In the genomic region with DNA sequence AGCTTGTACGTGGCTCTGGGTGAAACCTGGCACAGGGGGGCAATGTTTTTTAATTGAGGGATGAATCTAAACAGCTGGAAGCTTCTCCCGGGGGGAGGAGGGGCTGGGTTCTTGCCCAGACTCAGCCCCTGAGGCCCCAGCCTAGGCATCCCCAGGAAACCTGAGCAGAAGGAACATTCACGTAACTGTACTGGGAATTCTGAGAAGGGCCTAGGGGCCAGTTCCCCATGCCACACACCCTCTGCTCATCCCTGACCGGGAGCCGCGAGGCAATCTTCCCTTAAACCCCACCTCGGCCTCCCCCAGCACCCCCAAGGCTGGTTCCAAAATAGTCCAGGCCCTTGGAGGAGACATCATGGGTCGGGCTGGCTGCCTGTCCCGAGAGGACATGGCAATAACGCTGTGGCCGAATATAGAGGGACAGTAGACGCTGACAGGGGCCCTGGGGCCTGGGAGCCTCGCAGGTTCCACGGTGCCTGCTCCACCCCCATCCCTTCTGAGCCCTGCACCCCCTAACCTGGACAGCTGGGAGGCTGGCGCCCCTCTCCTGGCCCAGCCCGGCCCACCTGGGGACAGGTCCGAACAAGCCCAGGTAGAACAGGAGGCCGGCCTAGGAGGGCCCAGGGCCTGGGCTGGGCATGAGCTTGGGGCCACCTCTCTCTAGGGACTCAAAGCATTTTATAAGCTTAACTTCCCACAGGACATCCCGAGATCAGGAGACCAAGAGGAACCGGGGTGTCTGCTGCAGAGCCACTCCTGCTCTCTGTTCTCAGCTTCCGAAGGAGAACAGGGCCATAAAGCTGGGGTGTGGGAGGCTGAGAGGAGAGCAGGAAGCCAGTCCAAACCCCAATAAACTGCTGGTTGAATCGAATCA, we compare ENCODE assay signal across 9 cellular contexts.
DNase-seq lines count a peak whose midpoint lies in the region; ATAC-seq and TF ChIP-seq lines count a peak whose summit lies in the region.
"Had no signal": no experiment of that assay in that cellular context is flagged by ENCODE, and none has a peak within 500 bp of the region (broad histone marks: within the 10 kb centered on the region; RNA-seq: fewer than 3 reads in every experiment).

No MANE protein-coding gene starts in this region.

- ATAC-seq in GM21381 (IDR thresholded peaks at IDR 0.05; ENCODE audit: unreplicated experiment) (no peak), GM18511 (IDR thresholded peaks at IDR 0.05; ENCODE audit: unreplicated experiment) (no peak)

- no peaks in the 10 kb centered on the region for H3K9me3 Mint-ChIP-seq in Calu3 (ENCODE audit: low read depth, unreplicated experiment)
- H3K9me3 Mint-ChIP-seq in activated T-helper 1 cell treated with anti-CD3 and anti-CD28 coated beads, Interleukin-12 subunit alpha, Interleukin-12 subunit beta, Interleukin-2, Interleukin-4 antibody, amounts not matched to agents 30 ng/mL and 10 ng/mL and 1 ng/mL, durations not matched to agents 14 hours and 24 hours and 36 hours = no peaks in the 10 kb centered on the region

- no peaks in the 10 kb centered on the region for H3K36me3 ChIP-seq in SK-N-SH (replicated peaks in 1 of 2; ENCODE audit: control insufficient read depth in 1 of 2, insufficient read depth in 2 of 2, low read length in 1 of 2)
- H3K36me3 ChIP-seq in rectal smooth muscle tissue (ENCODE audit: control insufficient read depth, insufficient read depth, low read length) = no peaks in the 10 kb centered on the region

- BruUV-seq in Calu3 (replicated peaks; lab: Mats Ljungman, UMichigan) = no TSS peak

- no peak for TF ChIP-seq RAD21 in SK-N-SH (IDR thresholded peaks at IDR 0.05; ENCODE audit: low read length)

- DNase-seq in Calu3 (no peak), SK-N-SH (no peak), cardiac septum (ENCODE audit: low spot score) (peak; percentile 66), nucleus accumbens (lab: John Stamatoyannopoulos, UW) (no peak)
- no peak for DNase-seq in activated T-helper 1 cell treated with anti-CD3 and anti-CD28 coated beads, Interleukin-12 subunit alpha, Interleukin-12 subunit beta, Interleukin-2, Interleukin-4 antibody, amounts not matched to agents 30 ng/mL and 10 ng/mL and 1 ng/mL, durations not matched to agents 14 hours and 24 hours and 36 hours (ENCODE audit: low spot score)

- H3K4me1 ChIP-seq in SK-N-SH (ENCODE audit: control insufficient read depth in 1 of 2, insufficient read depth in 2 of 2, low read depth in 1 of 2, low read length in 1 of 2) (peaks cover 37 to 76% of the 10 kb centered on the region in 2 experiments), rectal smooth muscle tissue (ENCODE audit: control insufficient read depth, insufficient read depth, low read length) (peaks cover 20% of the 10 kb centered on the region)

- H3K79me2 ChIP-seq in SK-N-SH (ENCODE audit: insufficient read depth) = no peaks in the 10 kb centered on the region

- peaks cover 58% of the 10 kb centered on the region for H3K4me1 Mint-ChIP-seq in Calu3 (ENCODE audit: low read depth, unreplicated experiment)
- H3K4me1 Mint-ChIP-seq in activated T-helper 1 cell treated with anti-CD3 and anti-CD28 coated beads, Interleukin-12 subunit alpha, Interleukin-12 subunit beta, Interleukin-2, Interleukin-4 antibody, amounts not matched to agents 30 ng/mL and 10 ng/mL and 1 ng/mL, durations not matched to agents 14 hours and 24 hours and 36 hours (ENCODE audit: low read depth) = peaks cover 9% of the 10 kb centered on the region

- no peak for TF ChIP-seq EP300 in SK-N-SH (IDR thresholded peaks at IDR 0.05; ENCODE audit: borderline replicate concordance in 1 of 2, low read depth in 1 of 2, low read length in 1 of 2)

- peaks cover 35% of the 10 kb centered on the region for H3K36me3 Mint-ChIP-seq in Calu3 (ENCODE audit: insufficient read depth, unreplicated experiment)
- no peaks in the 10 kb centered on the region for H3K36me3 Mint-ChIP-seq in activated T-helper 1 cell treated with anti-CD3 and anti-CD28 coated beads, Interleukin-12 subunit alpha, Interleukin-12 subunit beta, Interleukin-2, Interleukin-4 antibody, amounts not matched to agents 30 ng/mL and 10 ng/mL and 1 ng/mL, durations not matched to agents 14 hours and 24 hours and 36 hours (ENCODE audit: low read depth)

- H3K4me3 Mint-ChIP-seq in Calu3 (ENCODE audit: low read depth, unreplicated experiment) = no peak overlapping the region
- H3K4me3 Mint-ChIP-seq in activated T-helper 1 cell treated with anti-CD3 and anti-CD28 coated beads, Interleukin-12 subunit alpha, Interleukin-12 subunit beta, Interleukin-2, Interleukin-4 antibody, amounts not matched to agents 30 ng/mL and 10 ng/mL and 1 ng/mL, durations not matched to agents 14 hours and 24 hours and 36 hours = no peak overlapping the region

- POLR2A ChIA-PET in SK-N-SH (lab: Yijun Ruan, JAX) = interaction anchor here (0.6 to 15.4 kb wide), 9 partner anchors 18 to 97 kb away, joined by 3 to 609 read pairs (median 7); a partner anchor contains a TSS

- H3K9me2 ChIP-seq in SK-N-SH = no peaks in the 10 kb centered on the region

- H3K27ac ChIP-seq in SK-N-SH (ENCODE audit: low read depth in 2 of 2, low read length in 1 of 2) = peak overlapping the region; percentile 81 to 82
- H3K27ac ChIP-seq in rectal smooth muscle tissue (ENCODE audit: low read depth, low read length) = peak overlapping the region; percentile 81

- intact Hi-C loops in Calu3 (cut with micrococcal nuclease; ENCODE audit: unreplicated experiment) = loop anchor here (1.0 to 10.0 kb wide), 4 partner anchors 45 to 405 kb away; a partner anchor contains a TSS
- intact Hi-C loops in cardiac septum (cut with DNase I) = loop anchor here (2.0 to 10.0 kb wide), 3 partner anchors 85 to 405 kb away; a partner anchor contains a TSS
- intact Hi-C loops in activated T-helper 1 cell treated with anti-CD3 and anti-CD28 coated beads, Interleukin-12 subunit alpha, Interleukin-12 subunit beta, Interleukin-2, Interleukin-4 antibody, amounts not matched to agents 30 ng/mL and 10 ng/mL and 1 ng/mL, durations not matched to agents 14 hours and 24 hours and 36 hours (cut with micrococcal nuclease) = loop anchor here (1.0 kb wide), 1 partner anchor 97 kb away; no protein-coding TSS in a partner anchor

- no peaks in the 10 kb centered on the region for H3K9me3 ChIP-seq in SK-N-SH

- peak overlapping the region; percentile 42; the same call in 1 of the 2 replicates for H3K4me2 ChIP-seq in SK-N-SH

- no peaks in the 10 kb centered on the region for H3K27me3 Mint-ChIP-seq in Calu3 (ENCODE audit: unreplicated experiment)
- H3K27me3 Mint-ChIP-seq in activated T-helper 1 cell treated with anti-CD3 and anti-CD28 coated beads, Interleukin-12 subunit alpha, Interleukin-12 subunit beta, Interleukin-2, Interleukin-4 antibody, amounts not matched to agents 30 ng/mL and 10 ng/mL and 1 ng/mL, durations not matched to agents 14 hours and 24 hours and 36 hours (ENCODE audit: insufficient read depth) = peaks cover 2% of the 10 kb centered on the region
- H3K27me3 Mint-ChIP-seq: T-helper 17 cell had no signal

- H3K27me3 ChIP-seq in SK-N-SH (ENCODE audit: insufficient read depth) (no peaks in the 10 kb centered on the region), rectal smooth muscle tissue (ENCODE audit: control insufficient read depth, insufficient read depth, low read length) (no peaks in the 10 kb centered on the region)

- no peak for TF ChIP-seq CTCF in Calu3 (IDR thresholded peaks at IDR 0.05; ENCODE audit: unreplicated experiment)
- no peak for TF ChIP-seq CTCF in SK-N-SH (IDR thresholded peaks at IDR 0.05)

- 82% methylated on average over 18 of the region's 22 CpGs for WGBS in SK-N-SH (ENCODE audit: low lambda C conversion rate)

- peak overlapping the region; percentile 19 for H3K27ac Mint-ChIP-seq in Calu3 (ENCODE audit: unreplicated experiment)
- no peak overlapping the region for H3K27ac Mint-ChIP-seq in activated T-helper 1 cell treated with anti-CD3 and anti-CD28 coated beads, Interleukin-12 subunit alpha, Interleukin-12 subunit beta, Interleukin-2, Interleukin-4 antibody, amounts not matched to agents 30 ng/mL and 10 ng/mL and 1 ng/mL, durations not matched to agents 14 hours and 24 hours and 36 hours

- H2AFZ ChIP-seq in SK-N-SH (ENCODE audit: low read depth) = peak overlapping the region; percentile 71

- H3K4me3 ChIP-seq in SK-N-SH (ENCODE audit: low read depth in 2 of 2, low read length in 1 of 2) (no peak overlapping the region), rectal smooth muscle tissue (ENCODE audit: low read length) (no peak overlapping the region)

- H3K9ac ChIP-seq in SK-N-SH (peak overlapping the region; percentile 28; the same call in 1 of the 2 replicates), rectal smooth muscle tissue (ENCODE audit: low read length) (no peak overlapping the region)

- no peaks in the 10 kb centered on the region for H4K20me1 ChIP-seq in SK-N-SH (ENCODE audit: insufficient read depth)

- peaks cover 11% of the 10 kb centered on the region for H3F3A ChIP-seq in SK-N-SH (replicated peaks; ENCODE audit: insufficient read depth)

- CTCF ChIA-PET in Calu3 (lab: Charles Lee) (interaction anchor here (0.6 to 4.0 kb wide), 12 partner anchors 34 to 167 kb away, joined by 3 to 68 read pairs (median 4); a partner anchor contains a TSS), SK-N-SH (lab: Yijun Ruan, JAX) (interaction anchor here (0.6 to 16.9 kb wide), 27 partner anchors 7 to 1303 kb away, joined by 3 to 820 read pairs (median 5); a partner anchor contains a TSS)

TF ChIP-seq in SK-N-SH, 30 proteins besides CTCF, POLR2A, EP300 and RAD21 (continues in another document):
- TF ChIP-seq, protein P1, sequence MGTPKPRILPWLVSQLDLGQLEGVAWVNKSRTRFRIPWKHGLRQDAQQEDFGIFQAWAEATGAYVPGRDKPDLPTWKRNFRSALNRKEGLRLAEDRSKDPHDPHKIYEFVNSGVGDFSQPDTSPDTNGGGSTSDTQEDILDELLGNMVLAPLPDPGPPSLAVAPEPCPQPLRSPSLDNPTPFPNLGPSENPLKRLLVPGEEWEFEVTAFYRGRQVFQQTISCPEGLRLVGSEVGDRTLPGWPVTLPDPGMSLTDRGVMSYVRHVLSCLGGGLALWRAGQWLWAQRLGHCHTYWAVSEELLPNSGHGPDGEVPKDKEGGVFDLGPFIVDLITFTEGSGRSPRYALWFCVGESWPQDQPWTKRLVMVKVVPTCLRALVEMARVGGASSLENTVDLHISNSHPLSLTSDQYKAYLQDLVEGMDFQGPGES (IDR thresholded peaks at IDR 0.05; ENCODE audit: low read depth, low read length) = no peak
- TF ChIP-seq FOXJ3 (CRISPR knock-in tag; IDR thresholded peaks at IDR 0.05) = no peak
- no peak for TF ChIP-seq POLR2AphosphoS5 (IDR thresholded peaks at IDR 0.05; ENCODE audit: low read depth, low read length)
